9 cellular contexts compared by ENCODE assay signal in genomic region chr10:68154211-68154497, GRCh38. TPM values are rescaled to one million over a fixed set of nuclear protein-coding genes. Genes with fewer than 3 reads are reported as not detected.
DNase-seq lines count a peak whose midpoint lies in the region; TF ChIP-seq lines count a peak whose summit lies in the region.
"Had no signal": no experiment of that assay in that cellular context is flagged by ENCODE, and none has a peak within 500 bp of the region (broad histone marks: within the 10 kb centered on the region; RNA-seq: fewer than 3 reads in every experiment).

No MANE protein-coding gene starts in this region.

- H3K9me3 Mint-ChIP-seq in activated CD4-positive, alpha-beta T cell treated with anti-CD3 and anti-CD28 coated beads, Interleukin-2, amount 10 ng/mL, durations not matched to agents 24 days and 14 days = no peaks in the 10 kb centered on the region
- H3K9me3 Mint-ChIP-seq: activated naive CD8-positive, alpha-beta T cell treated with anti-CD3 and anti-CD28 coated beads, Interleukin-2, amount 10 ng/mL, durations not matched to agents 7 days and 5 days had no signal

- H3K36me3 ChIP-seq in HUES48 (ENCODE audit: control insufficient read depth, insufficient read depth, low read length) (no peaks in the 10 kb centered on the region), mammary epithelial cell (ENCODE audit: insufficient read depth, low read length) (no peaks in the 10 kb centered on the region)

- H3K9ac ChIP-seq in HUES48 (ENCODE audit: low read depth, low read length) = peak overlapping the region; percentile 61
- H3K9ac ChIP-seq in mammary epithelial cell (ENCODE audit: insufficient read depth, low read length) = no peak overlapping the region

- H2AFZ ChIP-seq in mammary epithelial cell (ENCODE audit: low read depth, low read length) = no peak overlapping the region

- DNase-seq in mammary epithelial cell (no peak), lung microvascular endothelial cell (ENCODE audit: low read depth in 2 of 2) (peak; percentile 5 to 61), NCI-H146 treated with DMSO at 0.1 percent for 48 hours (lab: John Stamatoyannopoulos, UW; ENCODE audit: unreplicated experiment) (no peak)
- no peak for DNase-seq in activated CD4-positive, alpha-beta T cell treated with anti-CD3 and anti-CD28 coated beads for 48 hours
- DNase-seq in stimulated activated naive CD4-positive, alpha-beta T cell treated with Interleukin-2 at 50 U/mL for 16 hours (lab: John Stamatoyannopoulos, UW) = no peak
- DNase-seq in activated CD4-positive, alpha-beta T cell treated with anti-CD3 and anti-CD28 coated beads, Interleukin-2, amount 10 ng/mL, durations not matched to agents 24 days and 14 days = no peak
- DNase-seq: activated naive CD8-positive, alpha-beta T cell treated with anti-CD3 and anti-CD28 coated beads, Interleukin-2, amount 10 ng/mL, durations not matched to agents 7 days and 5 days had no signal

- CTCF ChIA-PET in mammary epithelial cell (lab: Charles Lee; ENCODE audit: low non-redundant PET) = no interaction called here

- intact Hi-C loops in mammary epithelial cell (cut with micrococcal nuclease) = no loop called here
- intact Hi-C loops in activated CD4-positive, alpha-beta T cell treated with anti-CD3 and anti-CD28 coated beads, Interleukin-2, amount 10 ng/mL, durations not matched to agents 24 days and 14 days (cut with micrococcal nuclease) = loop anchor here (10.0 kb wide), 1 partner anchor 459 kb away; the partner anchor contains the start of gene CTNNA3

- H3K4me1 ChIP-seq in HUES48 (ENCODE audit: control insufficient read depth, insufficient read depth, low read length) (peaks cover 31% of the 10 kb centered on the region), mammary epithelial cell (ENCODE audit: insufficient read depth, low read length) (peaks cover 14% of the 10 kb centered on the region)

- no peaks in the 10 kb centered on the region for H3K36me3 Mint-ChIP-seq in activated CD4-positive, alpha-beta T cell treated with anti-CD3 and anti-CD28 coated beads, Interleukin-2, amount 10 ng/mL, durations not matched to agents 24 days and 14 days (ENCODE audit: low read depth)
- H3K36me3 Mint-ChIP-seq: activated naive CD8-positive, alpha-beta T cell treated with anti-CD3 and anti-CD28 coated beads, Interleukin-2, amount 10 ng/mL, durations not matched to agents 7 days and 5 days had no signal

- dilution Hi-C loops in mammary epithelial cell (cut with HindIII; ENCODE audit: low sequenced_read_pairs) = no loop called here

- no peaks in the 10 kb centered on the region for H4K20me1 ChIP-seq in mammary epithelial cell (ENCODE audit: insufficient read depth, low read length)

- H3K27me3 ChIP-seq in HUES48 (ENCODE audit: control insufficient read depth, insufficient read depth, low read length) = no peaks in the 10 kb centered on the region
- no peaks in the 10 kb centered on the region for H3K27me3 ChIP-seq in mammary epithelial cell (ENCODE audit: insufficient read depth, low read length)

- H3K4me3 Mint-ChIP-seq in activated CD4-positive, alpha-beta T cell treated with anti-CD3 and anti-CD28 coated beads, Interleukin-2, amount 10 ng/mL, durations not matched to agents 24 days and 14 days = no peak overlapping the region
- H3K4me3 Mint-ChIP-seq: activated naive CD8-positive, alpha-beta T cell treated with anti-CD3 and anti-CD28 coated beads, Interleukin-2, amount 10 ng/mL, durations not matched to agents 7 days and 5 days had no signal

- in situ Hi-C loops in mammary epithelial cell (cut with MboI; ENCODE audit: low sequenced_read_pairs in 2 of 2) = no loop called here

- H3K4me2 ChIP-seq in mammary epithelial cell (ENCODE audit: insufficient read depth, low read depth, low read length) = no peak overlapping the region

- TF ChIP-seq CTCF in 22Rv1 (IDR thresholded peaks at IDR 0.05) (no peak), mammary epithelial cell (conservative IDR thresholded peaks at IDR 0.05 in 1 of 2, IDR thresholded peaks at IDR 0.05 in 1 of 2; ENCODE audit: extremely low read depth in 1 of 2, insufficient read depth in 1 of 2, low read depth in 1 of 2, low read length in 2 of 2) (no peak)

- H3K4me3 ChIP-seq in HUES48 (ENCODE audit: low read depth, low read length) (peak overlapping the region; percentile 34; the same call in 1 of the 2 replicates), mammary epithelial cell (replicated peaks in 1 of 3; ENCODE audit: insufficient read depth in 1 of 3, low read depth in 2 of 3, low read length in 3 of 3) (no peak overlapping the region)

- 55% methylated on average over 3 of the region's 3 CpGs for WGBS in mammary epithelial cell (ENCODE audit: low coverage, missing lambda C conversion rate)

- H3K9me3 ChIP-seq in HUES48 (ENCODE audit: control insufficient read depth, insufficient read depth, low read length) (no peaks in the 10 kb centered on the region), mammary epithelial cell (replicated peaks; ENCODE audit: insufficient read depth, low read length) (no peaks in the 10 kb centered on the region)

- no peak overlapping the region for H3K27ac Mint-ChIP-seq in activated CD4-positive, alpha-beta T cell treated with anti-CD3 and anti-CD28 coated beads, Interleukin-2, amount 10 ng/mL, durations not matched to agents 24 days and 14 days
- H3K27ac Mint-ChIP-seq: activated naive CD8-positive, alpha-beta T cell treated with anti-CD3 and anti-CD28 coated beads, Interleukin-2, amount 10 ng/mL, durations not matched to agents 7 days and 5 days had no signal

- H3K27ac ChIP-seq in 22Rv1 = peak overlapping the region; percentile 55
- H3K27ac ChIP-seq in HUES48 (ENCODE audit: low read depth, low read length) = peak overlapping the region; percentile 99
- peak overlapping the region; percentile 1 for H3K27ac ChIP-seq in mammary epithelial cell (ENCODE audit: insufficient read depth, low read depth, low read length)

- H3K27me3 Mint-ChIP-seq in activated CD4-positive, alpha-beta T cell treated with anti-CD3 and anti-CD28 coated beads, Interleukin-2, amount 10 ng/mL, durations not matched to agents 24 days and 14 days = no peaks in the 10 kb centered on the region
- H3K27me3 Mint-ChIP-seq: activated naive CD8-positive, alpha-beta T cell treated with anti-CD3 and anti-CD28 coated beads, Interleukin-2, amount 10 ng/mL, durations not matched to agents 7 days and 5 days had no signal

- peaks cover 3% of the 10 kb centered on the region for H3K4me1 Mint-ChIP-seq in activated CD4-positive, alpha-beta T cell treated with anti-CD3 and anti-CD28 coated beads, Interleukin-2, amount 10 ng/mL, durations not matched to agents 24 days and 14 days

- no TSS peak for BruUV-seq in mammary epithelial cell (replicated peaks; lab: Mats Ljungman, UMichigan)

- no peaks in the 10 kb centered on the region for H3K79me2 ChIP-seq in mammary epithelial cell (ENCODE audit: insufficient read depth, low read length)

RNA-seq across cellular contexts. Expression of gene MYPN, which starts 44.9 kb away (rescaled TPM):
- total RNA-seq in mammary epithelial cell = 1 to 10 TPM; 1.8 to 3.0 TPM
- 2.2 TPM for polyA plus RNA-seq in mammary epithelial cell
- 2.3 TPM for polyA minus RNA-seq in mammary epithelial cell
- total RNA-seq in lung microvascular endothelial cell = not detected in 2 replicates
- total RNA-seq in activated CD4-positive, alpha-beta T cell treated with anti-CD3 and anti-CD28 coated beads, Interleukin-2, amount 10 ng/mL, durations not matched to agents 24 days and 14 days = not detected in 2 replicates
- total RNA-seq: activated naive CD8-positive, alpha-beta T cell treated with anti-CD3 and anti-CD28 coated beads, Interleukin-2, amount 10 ng/mL, durations not matched to agents 7 days and 5 days had no signal

Comparison
In these comparisons a context has a peak if more than half of its experiments do, and no peak if none do; other contexts are left out.
1. H3K27ac ChIP-seq: peak in every context shown above with its lines; median percentile 99 in HUES48; 55 in 22Rv1; 1 in mammary epithelial cell.
2. DNase-seq: peak in lung microvascular endothelial cell (2 of 2); none in mammary epithelial cell (single experiment), activated CD4-positive, alpha-beta T cell treated with anti-CD3 and anti-CD28 coated beads for 48 hours (single experiment), stimulated activated naive CD4-positive, alpha-beta T cell treated with Interleukin-2 at 50 U/mL for 16 hours (single experiment), activated CD4-positive, alpha-beta T cell treated with anti-CD3 and anti-CD28 coated beads, Interleukin-2, amount 10 ng/mL, durations not matched to agents 24 days and 14 days (single experiment) and NCI-H146 treated with DMSO at 0.1 percent for 48 hours (single experiment).